Comparison of ENCODE assay signal across 9 cellular contexts in the genomic region with DNA sequence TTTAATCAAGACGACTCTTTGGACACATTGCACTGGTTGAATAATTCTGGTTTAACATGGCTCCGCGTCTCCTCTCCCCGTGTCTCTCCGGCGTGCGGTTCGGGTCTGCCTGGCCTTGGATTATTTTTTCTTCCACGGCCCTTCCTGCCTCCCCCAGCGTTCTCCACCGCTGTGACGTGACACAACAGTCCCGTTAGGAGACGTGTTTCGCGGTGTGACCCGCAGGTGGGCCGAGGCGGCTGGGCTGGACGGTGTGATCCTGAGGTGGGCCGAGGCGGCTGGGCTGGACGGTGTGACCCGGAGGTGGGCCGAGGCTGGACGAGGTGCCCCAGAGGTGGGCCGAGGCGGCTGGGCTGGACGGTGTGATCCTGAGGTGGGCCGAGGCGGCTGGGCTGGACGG. TPM values are rescaled to one million over a fixed set of nuclear protein-coding genes. Genes with fewer than 3 reads are reported as not detected.
"Had no signal": no experiment of that assay in that cellular context is flagged by ENCODE, and none has a peak within 500 bp of the region (broad histone marks: within the 10 kb centered on the region; RNA-seq: fewer than 3 reads in every experiment).

No MANE protein-coding gene starts in this region.

RNA-seq across cellular contexts. Expression of a gene that starts 12.0 kb away (rescaled TPM):
- total RNA-seq: subcutaneous adipose tissue, suprapubic skin, temporal lobe, thyroid gland, transverse colon, upper lobe of left lung, upper lobe of right lung, ureter, urinary bladder had no signal
